In genomic region chr7:94662548-94662947, GRCh38 we compare ENCODE assay signal across 24 cellular contexts.
"Had no signal": no experiment of that assay in that cellular context is flagged by ENCODE, and none has a peak within 500 bp of the region (broad histone marks: within the 10 kb centered on the region; RNA-seq: fewer than 3 reads in every experiment).

No MANE protein-coding gene starts in this region.

- H3K4me3 ChIP-seq: coronary artery, esophagus muscularis mucosa, gastrocnemius medialis, tibial artery had no signal

- H3K9me3 Mint-ChIP-seq: activated naive CD8-positive, alpha-beta T cell treated with anti-CD3 and anti-CD28 coated beads for 36 hours; activated T-cell treated with anti-CD3 and anti-CD28 coated beads, Interleukin-2, amount 50 U/mL, for 4 hours; memory B cell; stimulated activated naive CD8-positive, alpha-beta T cell treated with anti-CD3 and anti-CD28 coated beads, Interleukin-15, Interleukin-2, amounts not matched to agents 100 ng/mL and 50 ng/mL, for 24 hours had no signal

- H3K27ac Mint-ChIP-seq: activated naive CD8-positive, alpha-beta T cell treated with anti-CD3 and anti-CD28 coated beads for 36 hours; memory B cell; nephron progenitor cell; stimulated activated naive CD8-positive, alpha-beta T cell treated with anti-CD3 and anti-CD28 coated beads, Interleukin-15, Interleukin-2, amounts not matched to agents 100 ng/mL and 50 ng/mL, for 24 hours; WTC11 had no signal

- H3K9ac ChIP-seq: parathyroid adenoma had no signal

- H3K36me3 Mint-ChIP-seq: activated naive CD8-positive, alpha-beta T cell treated with anti-CD3 and anti-CD28 coated beads for 36 hours; memory B cell had no signal

- H3K27me3 ChIP-seq: esophagus muscularis mucosa, gastrocnemius medialis, tibial artery had no signal

- H3K4me1 Mint-ChIP-seq: activated naive CD8-positive, alpha-beta T cell treated with anti-CD3 and anti-CD28 coated beads for 36 hours had no signal

- DNase-seq: activated CD4-positive, alpha-beta T cell treated with anti-CD3 and anti-CD28 coated beads, Interleukin-2, amount 50 U/mL, for 4 hours; activated CD8-positive, alpha-beta memory T cell treated with anti-CD3 and anti-CD28 coated beads for 24 hours; activated CD8-positive, alpha-beta memory T cell treated with anti-CD3 and anti-CD28 coated beads, Interleukin-2, amount 50 U/mL, for 48 hours; activated naive CD4-positive, alpha-beta T cell treated with Interleukin-2 at 50 U/mL for 16 hours; activated naive CD8-positive, alpha-beta T cell treated with anti-CD3 and anti-CD28 coated beads for 36 hours; activated T-cell treated with anti-CD3 and anti-CD28 coated beads, Interleukin-2, amount 50 U/mL, for 4 hours; cerebellar nuclear complex; gastrocnemius medialis; head of caudate nucleus; left cardiac atrium; nephron progenitor cell; nucleus accumbens; right cardiac atrium; stimulated activated CD4-positive, alpha-beta T cell treated with anti-CD3 and anti-CD28 coated beads, Interleukin-12 subunit alpha, Interleukin-12 subunit beta, amount 100 ng/mL, for 4 hours; stimulated activated CD4-positive, alpha-beta T cell treated with anti-CD3 and anti-CD28 coated beads, Interleukin-4, amount 100 ng/mL, for 4 hours; substantia nigra; T-helper 9 cell; tibial artery had no signal

- H3K79me2 ChIP-seq: parathyroid adenoma had no signal

- H3K4me1 ChIP-seq: esophagus muscularis mucosa, parathyroid adenoma had no signal

- H3K27ac ChIP-seq: coronary artery, esophagus muscularis mucosa, gastrocnemius medialis, parathyroid adenoma, tibial artery had no signal

- H2AFZ ChIP-seq: parathyroid adenoma had no signal

- H3K9me3 ChIP-seq: esophagus muscularis mucosa, gastrocnemius medialis, tibial artery had no signal

- ATAC-seq: activated T-cell treated with anti-CD3 and anti-CD28 coated beads, Interleukin-2, amount 50 U/mL, for 4 hours; gastrocnemius medialis; left cardiac atrium; right cardiac atrium; WTC11 had no signal

- H3K4me3 Mint-ChIP-seq: activated naive CD8-positive, alpha-beta T cell treated with anti-CD3 and anti-CD28 coated beads for 36 hours; activated T-cell treated with anti-CD3 and anti-CD28 coated beads, Interleukin-2, amount 50 U/mL, for 4 hours; memory B cell; nephron progenitor cell; stimulated activated naive CD8-positive, alpha-beta T cell treated with anti-CD3 and anti-CD28 coated beads, Interleukin-15, Interleukin-2, amounts not matched to agents 100 ng/mL and 50 ng/mL, for 24 hours; WTC11 had no signal

- H3K36me3 ChIP-seq: esophagus muscularis mucosa, gastrocnemius medialis, tibial artery had no signal
